In the genomic region with DNA sequence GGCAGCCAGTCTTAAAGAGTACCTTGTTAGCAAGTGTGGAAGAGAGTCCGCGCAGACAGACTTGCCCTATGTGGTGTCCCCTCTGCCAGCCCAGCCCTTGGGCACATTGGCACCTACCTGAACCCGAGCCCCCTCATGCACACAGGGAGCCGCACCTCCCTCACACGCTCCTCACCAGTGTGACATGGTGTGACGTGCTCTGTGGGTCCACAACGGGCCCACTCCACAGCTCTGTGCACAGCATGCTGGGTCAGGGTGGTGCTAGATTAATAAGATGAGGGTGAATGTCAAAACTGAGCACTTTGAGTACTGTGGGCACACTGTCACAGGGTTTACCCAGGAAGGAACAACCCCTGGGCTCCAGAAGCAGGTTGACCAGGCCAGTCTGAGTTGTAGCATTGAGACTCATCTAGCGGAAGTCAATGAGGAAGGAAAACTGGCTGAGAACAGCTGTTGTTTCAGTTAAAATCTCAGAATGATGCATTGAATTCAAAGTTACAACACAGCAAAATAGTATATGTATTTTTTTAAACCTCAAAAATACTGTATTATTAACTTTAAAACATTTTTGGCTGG, we compare ENCODE assay signal across 24 cellular contexts. TPM values are rescaled to one million over a fixed set of nuclear protein-coding genes. Genes with fewer than 3 reads are reported as not detected.
DNase-seq lines count a peak whose midpoint lies in the region; ATAC-seq and FAIRE-seq lines count a peak whose summit lies in the region.
"Had no signal": no experiment of that assay in that cellular context is flagged by ENCODE, and none has a peak within 500 bp of the region (broad histone marks: within the 10 kb centered on the region; RNA-seq: fewer than 3 reads in every experiment).

No MANE protein-coding gene starts in this region.

- intact Hi-C loops in sciatic nerve (cut with DNase I) = no loop called here

- peak; percentile 47 for FAIRE-seq in GM19239 (lab: Jason Lieb, UNC)
- FAIRE-seq: H54, HepG2 had no signal

- DNase-seq in CD1c-positive myeloid dendritic cell (ENCODE audit: extremely low spot score) (peak; percentile 15), GM19239 (ENCODE audit: insufficient read length, low spot score) (no peak), sciatic nerve (ENCODE audit: low spot score) (no peak), epidermal melanocyte (ENCODE audit: insufficient read length, low spot score) (no peak), cortex of kidney (lab: John Stamatoyannopoulos, UW) (no peak), COLO668 (lab: John Stamatoyannopoulos, UW; ENCODE audit: unreplicated experiment) (no peak)
- DNase-seq: activated CD4-positive, alpha-beta T cell treated with anti-CD3 and anti-CD28 coated beads, Interleukin-2, amount 50 U/mL, for 48 hours; activated gamma-delta T cell treated with Interleukin-2 at 50 U/mL for 16 hours; cerebellar nuclear complex; foreskin keratinocyte; GDM1; natural killer cell; NCI-H1048; NCI-H1930; NCI-H226; NCI-H748 treated with DMSO at 0.1 percent for 48 hours; ovary; spleen; stimulated activated CD4-positive, alpha-beta T cell treated with anti-CD3 and anti-CD28 coated beads, Interleukin-2, amount 100 ng/mL, for 48 hours; T-helper 9 cell had no signal

- ATAC-seq in esophagus mucosa (peak; percentile 27), sciatic nerve (peak; percentile 49)
- ATAC-seq: foreskin keratinocyte; natural killer cell; stimulated activated effector memory CD8-positive, alpha-beta T cell treated with anti-CD3 and anti-CD28 coated beads, Interleukin-12 subunit alpha, Interleukin-12 subunit beta, amount 100 ng/mL, for 72 hours had no signal

RNA-seq across cellular contexts. Expression of a gene that starts 53.4 kb away (rescaled TPM):
- total RNA-seq in esophagus mucosa (12.4 TPM), sciatic nerve (0.40 TPM)
